ENCODE assay signal across 14 cellular contexts in the genomic region with DNA sequence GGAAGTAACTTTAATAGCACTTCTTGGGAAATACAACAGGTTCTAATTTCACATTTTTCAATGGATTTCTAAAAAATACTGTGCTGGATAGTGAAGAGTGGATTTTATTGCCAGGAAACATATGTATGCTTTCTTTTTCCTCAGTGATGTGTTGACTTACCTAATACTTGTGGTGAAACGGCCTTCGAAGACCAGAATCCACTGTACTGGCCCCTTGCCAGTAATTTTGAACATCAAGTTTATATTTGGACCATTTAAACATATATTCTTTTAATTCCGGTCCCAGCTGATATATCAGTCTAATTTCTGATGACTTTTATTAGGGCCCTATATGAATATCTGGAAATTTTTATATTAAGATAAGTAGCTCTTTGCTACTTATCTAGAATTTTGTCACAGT. TPM values are rescaled to one million over a fixed set of nuclear protein-coding genes. Genes with fewer than 3 reads are reported as not detected.
A peak's percentile ranks its signal among the peaks of the same experiment; 100 is the strongest.
DNase-seq lines count a peak whose midpoint lies in the region; ATAC-seq and TF ChIP-seq lines count a peak whose summit lies in the region.
"Had no signal": no experiment of that assay in that cellular context is flagged by ENCODE, and none has a peak within 500 bp of the region (broad histone marks: within the 10 kb centered on the region; RNA-seq: fewer than 3 reads in every experiment).

No MANE protein-coding gene starts in this region.

- H3K4me1 ChIP-seq in heart right ventricle (peaks cover 0 to 61% (median 39%) of the 10 kb centered on the region in 9 donors), adipocyte (ENCODE audit: control insufficient read depth, insufficient read depth, low read length) (peaks cover 22% of the 10 kb centered on the region), gastroesophageal sphincter (peaks cover 7 to 60% (median 20%) of the 10 kb centered on the region in 3 donors), tibial artery (peaks cover 0 to 69% (median 31%) of the 10 kb centered on the region in 4 donors)

- H3K27ac ChIP-seq in heart right ventricle (no peak overlapping the region), gastroesophageal sphincter (no peak overlapping the region), tibial artery (peak overlapping the region in 1 of 2 donors; percentile 100)

- WGBS in heart right ventricle, 2 donors, result 24 to 26% methylated on average over 3 of the region's 3 CpGs
- WGBS in gastroesophageal sphincter (ENCODE audit: low coverage in 1 of 2), 2 donors, result 26 to 32% methylated on average over 3 of the region's 3 CpGs

- peak overlapping the region; percentile 91 for H3K9ac ChIP-seq in adipocyte (ENCODE audit: low read length)

- no peak for TF ChIP-seq POLR2A in gastroesophageal sphincter (IDR thresholded peaks at IDR 0.05)

- TF ChIP-seq EP300 in gastroesophageal sphincter (IDR thresholded peaks at IDR 0.05), result no peak

- no peak for ATAC-seq in heart right ventricle
- ATAC-seq in left cardiac atrium, result no peak
- ATAC-seq in gastroesophageal sphincter, result no peak
- ATAC-seq in GM21717 (IDR thresholded peaks at IDR 0.05; ENCODE audit: unreplicated experiment), result no peak
- ATAC-seq: T-helper 17 cell had no signal

- H3K36me3 ChIP-seq in heart right ventricle (peaks cover 0 to 16% (median 0%) of the 10 kb centered on the region in 9 donors), adipocyte (ENCODE audit: control insufficient read depth, insufficient read depth, low read length, severe bottlenecking) (no peaks in the 10 kb centered on the region), gastroesophageal sphincter (peaks cover 0 to 4% of the 10 kb centered on the region in 2 donors), tibial artery (no peaks in the 10 kb centered on the region)
- H3K36me3 ChIP-seq: vagina had no signal

- H3K9me3 ChIP-seq in heart right ventricle, result no peaks in the 10 kb centered on the region
- H3K9me3 ChIP-seq in adipocyte (ENCODE audit: control insufficient read depth, low read length), result no peaks in the 10 kb centered on the region
- H3K9me3 ChIP-seq in gastroesophageal sphincter, result no peaks in the 10 kb centered on the region
- no peaks in the 10 kb centered on the region for H3K9me3 ChIP-seq in tibial artery
- H3K9me3 ChIP-seq: vagina had no signal

- intact Hi-C loops in heart right ventricle (cut with DNase I), result no loop called here
- intact Hi-C loops in left cardiac atrium (cut with DNase I), result no loop called here
- intact Hi-C loops in tibial artery (cut with DNase I; ENCODE audit: low total_unique reads), result no loop called here
- intact Hi-C loops in posterior cingulate gyrus (cut with DNase I), result no loop called here

- TF ChIP-seq CTCF in heart right ventricle (IDR thresholded peaks at IDR 0.05) (no peak), gastroesophageal sphincter (IDR thresholded peaks at IDR 0.05) (no peak), tibial artery (IDR thresholded peaks at IDR 0.05) (no peak)

- H3K4me3 ChIP-seq in heart right ventricle (peak overlapping the region in 6 of 10 donors; percentile 73 to 96 (median 86)), adipocyte (ENCODE audit: low read length) (peak overlapping the region; percentile 91), gastroesophageal sphincter (peak overlapping the region; percentile 89 to 90), tibial artery (peak overlapping the region; percentile 86 to 98)

- H3K27me3 ChIP-seq in heart right ventricle (no peaks in the 10 kb centered on the region), adipocyte (replicated peaks; ENCODE audit: control insufficient read depth, insufficient read depth, low read length) (no peaks in the 10 kb centered on the region), gastroesophageal sphincter (no peaks in the 10 kb centered on the region), tibial artery (no peaks in the 10 kb centered on the region)
- H3K27me3 ChIP-seq: vagina had no signal

- DNase-seq in heart right ventricle (no peak), left cardiac atrium (no peak), adipocyte (ENCODE audit: low read depth) (peak; percentile 56), tibial artery (no peak), posterior cingulate gyrus (no peak), NCI-H526 (lab: John Stamatoyannopoulos, UW) (no peak)
- DNase-seq: activated CD4-positive, alpha-beta T cell treated with anti-CD3 and anti-CD28 coated beads, Interleukin-2, amount 50 U/mL, for 48 hours; caudate nucleus; erythroblast; NCI-H2081; T-helper 17 cell had no signal

RNA-seq across cellular contexts. Expression of gene MSRB3, which starts 1.8 kb away (rescaled TPM):
- total RNA-seq in heart right ventricle (100 to 1,000 TPM in 9 of 10 donors, 10 to 100 TPM in 1; 98.2 to 169 (median 121) TPM), left cardiac atrium (100 to 1,000 TPM; 146 to 151 TPM), gastroesophageal sphincter (100 to 1,000 TPM; 219 to 336 (median 299) TPM)
- polyA plus RNA-seq in heart right ventricle, result 10 to 100 TPM; 44.7 to 52.4 TPM
